Comparison of ENCODE assay signal across 20 cellular contexts in the genomic region with DNA sequence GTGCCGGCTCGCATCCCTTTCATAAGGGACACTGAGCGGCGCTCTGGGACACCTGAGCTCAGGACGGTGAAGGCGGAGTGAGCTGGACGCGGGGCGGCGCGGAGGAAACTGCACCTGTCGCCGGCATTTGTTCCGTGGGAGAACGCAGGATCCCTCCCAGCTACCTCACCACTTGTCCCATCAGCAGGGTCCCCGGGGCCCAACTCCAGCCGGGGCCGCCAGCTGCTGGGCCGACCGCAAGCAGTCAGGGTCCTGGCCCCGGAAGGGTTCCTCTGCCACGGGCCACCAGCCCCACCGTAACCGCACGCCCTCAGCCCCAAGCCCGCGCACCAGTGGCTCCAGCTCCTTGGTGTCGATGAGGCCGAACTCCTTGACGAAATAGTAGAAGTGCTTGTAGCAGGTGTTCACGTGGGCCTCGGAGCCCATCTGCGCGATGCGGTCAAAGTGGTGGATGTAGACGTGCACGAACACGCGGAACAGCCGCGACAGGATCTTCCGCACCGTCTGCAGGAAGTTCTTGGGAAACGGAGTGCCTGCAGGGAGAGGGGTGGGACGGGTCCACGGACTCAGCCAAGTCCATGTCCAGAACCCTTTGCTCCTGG.
"Had no signal": no experiment of that assay in that cellular context is flagged by ENCODE, and none has a peak within 500 bp of the region (broad histone marks: within the 10 kb centered on the region; RNA-seq: fewer than 3 reads in every experiment).

No MANE protein-coding gene starts in this region.

- H3K27me3 Mint-ChIP-seq: activated CD4-positive, alpha-beta T cell treated with anti-CD3 and anti-CD28 coated beads, Interleukin-2, amount 10 ng/mL, durations not matched to agents 24 days and 14 days; activated naive CD8-positive, alpha-beta T cell treated with anti-CD3 and anti-CD28 coated beads, Interleukin-2, amount 50 U/mL, for 24 hours; effector memory CD8-positive, alpha-beta T cell; T-helper 17 cell had no signal

- H3K9me3 Mint-ChIP-seq: activated CD4-positive, alpha-beta T cell treated with anti-CD3 and anti-CD28 coated beads, Interleukin-2, amount 10 ng/mL, durations not matched to agents 24 days and 14 days; activated naive CD4-positive, alpha-beta T cell treated with anti-CD3 and anti-CD28 coated beads for 36 hours; activated naive CD8-positive, alpha-beta T cell treated with anti-CD3 and anti-CD28 coated beads, Interleukin-2, amount 50 U/mL, for 24 hours; activated T-helper 2 cell treated with anti-CD3 and anti-CD28 coated beads, Interferon-gamma antibody, Interleukin-2, Interleukin-4, amounts not matched to agents 10 μg/mL and 5 μg/mL and 100 μg/mL, durations not matched to agents 14 hours and 24 hours and 36 hours; effector memory CD8-positive, alpha-beta T cell; WTC11 had no signal

- H3K4me1 ChIP-seq: foreskin keratinocyte, tibial artery had no signal

- DNase-seq: activated CD4-positive, alpha-beta T cell treated with anti-CD3 and anti-CD28 coated beads, Interleukin-2, amount 10 ng/mL, durations not matched to agents 24 days and 14 days; activated naive CD4-positive, alpha-beta T cell treated with anti-CD3 and anti-CD28 coated beads for 36 hours; activated naive CD8-positive, alpha-beta T cell treated with anti-CD3 and anti-CD28 coated beads, Interleukin-2, amount 50 U/mL, for 24 hours; activated T-cell treated with anti-CD3 and anti-CD28 coated beads for 4 hours; aorta; cerebellar nuclear complex; dermis blood vessel endothelial cell; effector memory CD8-positive, alpha-beta T cell; foreskin keratinocyte; glutamatergic neuron; kidney glomerular epithelial cell; left ventricle myocardium superior; mesendoderm; ovary; T-helper 17 cell; tibial artery had no signal

- H3K27ac Mint-ChIP-seq: activated CD4-positive, alpha-beta T cell treated with anti-CD3 and anti-CD28 coated beads, Interleukin-2, amount 10 ng/mL, durations not matched to agents 24 days and 14 days; activated naive CD8-positive, alpha-beta T cell treated with anti-CD3 and anti-CD28 coated beads, Interleukin-2, amount 50 U/mL, for 24 hours; activated T-helper 2 cell treated with anti-CD3 and anti-CD28 coated beads, Interferon-gamma antibody, Interleukin-2, Interleukin-4, amounts not matched to agents 10 μg/mL and 5 μg/mL and 100 μg/mL, durations not matched to agents 14 hours and 24 hours and 36 hours; WTC11 had no signal

- H3K27ac ChIP-seq: foreskin keratinocyte, ovary, tibial artery, vagina had no signal

- H3K9me3 ChIP-seq: ovary, tibial artery, vagina had no signal

- ATAC-seq: activated naive CD8-positive, alpha-beta T cell treated with anti-CD3 and anti-CD28 coated beads, Interleukin-2, amount 50 U/mL, for 24 hours; effector memory CD8-positive, alpha-beta T cell; foreskin keratinocyte; left ventricle myocardium superior; sciatic nerve; T-helper 17 cell; WTC11 had no signal

- H3K4me3 Mint-ChIP-seq: activated CD4-positive, alpha-beta T cell treated with anti-CD3 and anti-CD28 coated beads, Interleukin-2, amount 10 ng/mL, durations not matched to agents 24 days and 14 days; activated naive CD4-positive, alpha-beta T cell treated with anti-CD3 and anti-CD28 coated beads for 36 hours; activated naive CD8-positive, alpha-beta T cell treated with anti-CD3 and anti-CD28 coated beads, Interleukin-2, amount 50 U/mL, for 24 hours; effector memory CD8-positive, alpha-beta T cell; T-helper 17 cell; WTC11 had no signal

- H3K36me3 ChIP-seq: ovary had no signal

- H3K27me3 ChIP-seq: foreskin keratinocyte, ovary, tibial artery, vagina had no signal

- H3K4me3 ChIP-seq: ovary, tibial artery, vagina had no signal
